ENCODE assay signal across 8 cellular contexts in the genomic region with DNA sequence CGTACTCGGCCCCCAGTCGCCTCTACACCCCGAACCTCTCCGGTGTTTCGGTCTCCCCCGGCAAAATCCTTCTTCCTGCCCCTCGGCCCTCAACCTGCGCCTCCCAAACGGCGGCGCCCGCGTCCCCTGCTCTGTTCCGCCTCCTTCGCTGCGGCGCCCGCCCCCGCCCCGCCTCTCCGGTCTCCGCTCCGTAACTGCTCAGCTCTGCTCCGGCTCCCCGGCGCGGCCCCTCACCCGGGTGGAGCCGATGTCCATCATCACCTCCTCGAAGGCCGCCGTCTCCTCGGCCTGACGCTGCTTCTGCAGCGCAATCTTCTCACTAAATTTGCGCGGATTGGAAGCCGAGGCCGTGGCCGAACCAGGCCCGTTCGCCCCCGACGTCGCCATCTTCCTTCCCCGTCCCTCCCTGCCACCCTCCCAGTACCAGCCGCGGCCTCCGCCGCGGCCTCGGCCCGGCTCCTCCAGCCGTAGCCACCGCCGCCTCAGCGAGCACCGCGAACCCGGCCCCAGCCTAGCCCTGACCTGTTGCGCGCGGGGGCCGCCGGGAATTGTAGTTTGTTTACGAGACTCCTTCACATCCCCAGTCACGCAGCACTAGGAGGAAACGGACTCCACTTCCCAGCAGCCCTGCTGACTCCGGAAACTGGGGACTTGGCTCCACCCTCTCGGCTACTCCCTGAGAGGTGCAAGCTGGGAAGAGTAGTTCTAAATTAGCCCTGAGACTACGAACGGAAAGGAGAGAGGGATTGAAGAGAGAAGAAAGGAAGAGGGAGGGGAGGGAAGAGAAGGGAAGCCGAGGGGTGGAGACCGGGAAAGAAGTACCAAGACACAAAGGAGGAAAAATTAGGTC. TPM values are rescaled to one million over a fixed set of nuclear protein-coding genes. Genes with fewer than 3 reads are reported as not detected.
DNase-seq lines count a peak whose midpoint lies in the region; ATAC-seq and TF ChIP-seq lines count a peak whose summit lies in the region.

A gene with protein sequence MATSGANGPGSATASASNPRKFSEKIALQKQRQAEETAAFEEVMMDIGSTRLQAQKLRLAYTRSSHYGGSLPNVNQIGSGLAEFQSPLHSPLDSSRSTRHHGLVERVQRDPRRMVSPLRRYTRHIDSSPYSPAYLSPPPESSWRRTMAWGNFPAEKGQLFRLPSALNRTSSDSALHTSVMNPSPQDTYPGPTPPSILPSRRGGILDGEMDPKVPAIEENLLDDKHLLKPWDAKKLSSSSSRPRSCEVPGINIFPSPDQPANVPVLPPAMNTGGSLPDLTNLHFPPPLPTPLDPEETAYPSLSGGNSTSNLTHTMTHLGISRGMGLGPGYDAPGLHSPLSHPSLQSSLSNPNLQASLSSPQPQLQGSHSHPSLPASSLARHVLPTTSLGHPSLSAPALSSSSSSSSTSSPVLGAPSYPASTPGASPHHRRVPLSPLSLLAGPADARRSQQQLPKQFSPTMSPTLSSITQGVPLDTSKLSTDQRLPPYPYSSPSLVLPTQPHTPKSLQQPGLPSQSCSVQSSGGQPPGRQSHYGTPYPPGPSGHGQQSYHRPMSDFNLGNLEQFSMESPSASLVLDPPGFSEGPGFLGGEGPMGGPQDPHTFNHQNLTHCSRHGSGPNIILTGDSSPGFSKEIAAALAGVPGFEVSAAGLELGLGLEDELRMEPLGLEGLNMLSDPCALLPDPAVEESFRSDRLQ (minus strand): TSS at position 502 of the 850 bp plus-strand sequence. CDS start 115 bp downstream, at position 387.

- H3K36me3 Mint-ChIP-seq in CD14-positive monocyte: peaks cover 32 to 50% of the 10 kb centered on the region in 2 donors

- intact Hi-C loops in CD14-positive monocyte (cut with micrococcal nuclease): loop anchor here in 1 of 2 donors (5.0 kb wide), 1 partner anchor 36 kb away; a partner anchor contains a TSS
- intact Hi-C loops in left lung (cut with DNase I): no loop called here

- ATAC-seq in GM19397 (IDR thresholded peaks at IDR 0.05; ENCODE audit: unreplicated experiment) (peak; percentile 69), HG03571 (IDR thresholded peaks at IDR 0.05; ENCODE audit: unreplicated experiment) (peak; percentile 75), left lung (peak; percentile 89)

- TF ChIP-seq CTCF in CD14-positive monocyte (IDR thresholded peaks at IDR 0.05) (no peak), left lung (IDR thresholded peaks at IDR 0.05) (no peak)

- no peaks in the 10 kb centered on the region for H3K9me3 ChIP-seq in left lung

- H3K27ac Mint-ChIP-seq in CD14-positive monocyte: peak within 1 kb of the TSS; percentile 92 to 98 (median 94)

- peaks cover 0 to 1% (median 0%) of the 10 kb centered on the region in 3 donors for H3K27me3 Mint-ChIP-seq in CD14-positive monocyte (ENCODE audit: low read depth in 3 of 3)

- H3K4me1 ChIP-seq in left lung: peaks cover 28 to 77% of the 10 kb centered on the region in 2 donors

- H3K4me1 Mint-ChIP-seq in CD14-positive monocyte: peaks cover 61% of the 10 kb centered on the region

- peak within 1 kb of the TSS; percentile 98 for H3K4me3 Mint-ChIP-seq in CD14-positive monocyte

- H3K27me3 ChIP-seq in left lung: no peaks in the 10 kb centered on the region

- peak within 1 kb of the TSS; percentile 84 to 93 for H3K27ac ChIP-seq in left lung

- peaks cover 0 to 42% of the 10 kb centered on the region in 2 donors for H3K36me3 ChIP-seq in left lung

- DNase-seq in CD14-positive monocyte (ENCODE audit: low spot score) (peak; percentile 98), NCI-H774 (lab: John Stamatoyannopoulos, UW) (peak; percentile 98), dermis blood vessel endothelial cell (peak; percentile 98), left lung (peak; percentile 99)
- DNase-seq in activated CD4-positive, alpha-beta T cell treated with anti-CD3 and anti-CD28 coated beads, Interleukin-2, amount 50 U/mL, for 4 hours: peak; percentile 97 to 98
- DNase-seq in stimulated activated CD4-positive, alpha-beta T cell treated with anti-CD3 and anti-CD28 coated beads, Interleukin-2, amount 100 ng/mL, for 48 hours: peak; percentile 94 to 96

- H3K9me3 Mint-ChIP-seq in CD14-positive monocyte: peaks cover 0 to 4% (median 0%) of the 10 kb centered on the region in 7 donors

- H3K4me3 ChIP-seq in left lung: peak within 1 kb of the TSS; percentile 76 to 85

RNA-seq across cellular contexts. Expression of the gene that starts here (rescaled TPM):
- polyA plus RNA-seq in CD14-positive monocyte: 10 to 100 TPM; 13.7 to 21.2 TPM
- 3.7 and 7.5 TPM in 2 replicates for total RNA-seq in dermis blood vessel endothelial cell
- 10 to 100 TPM; 39.7 to 54.3 TPM for total RNA-seq in left lung

Comparison
In these comparisons a context has a peak if more than half of its experiments do, and no peak if none do; other contexts are left out.
1. Peak in every context shown above with its lines: DNase-seq, ATAC-seq, H3K4me3 ChIP-seq and H3K27ac ChIP-seq.